In genomic region chr11:29124436-29124835, GRCh38 we compare ENCODE assay signal across 22 cellular contexts.
DNase-seq lines count a peak whose midpoint lies in the region; ATAC-seq and TF ChIP-seq lines count a peak whose summit lies in the region.
"Had no signal": no experiment of that assay in that cellular context is flagged by ENCODE, and none has a peak within 500 bp of the region (broad histone marks: within the 10 kb centered on the region; RNA-seq: fewer than 3 reads in every experiment).

No MANE protein-coding gene starts in this region.

- no peak overlapping the region for H3K4me2 ChIP-seq in neural progenitor cell
- H3K4me2 ChIP-seq: KMS-11 had no signal

- H3K36me3 Mint-ChIP-seq in neural progenitor cell, result no peaks in the 10 kb centered on the region

- H3F3A ChIP-seq in neural progenitor cell (ENCODE audit: low read depth), result no peaks in the 10 kb centered on the region

- no peaks in the 10 kb centered on the region for H4K20me1 ChIP-seq in neural progenitor cell (ENCODE audit: low read depth)

- H3K27me3 ChIP-seq in WERI-Rb-1 (ENCODE audit: insufficient read depth, low read depth, severe bottlenecking) (no peaks in the 10 kb centered on the region), neural progenitor cell (no peaks in the 10 kb centered on the region)
- H3K27me3 ChIP-seq: BE2C had no signal

- H3K27ac Mint-ChIP-seq in neural progenitor cell, result no peak overlapping the region
- H3K27ac Mint-ChIP-seq: IgD-negative memory B cell had no signal

- no peak overlapping the region for H3K4me3 Mint-ChIP-seq in neural progenitor cell
- H3K4me3 Mint-ChIP-seq: IgD-negative memory B cell had no signal

- H3K4me1 ChIP-seq in neural progenitor cell, result no peaks in the 10 kb centered on the region
- H3K4me1 ChIP-seq: BE2C had no signal

- H3K27ac ChIP-seq in WERI-Rb-1 (no peak overlapping the region), neural progenitor cell (no peak overlapping the region)
- H3K27ac ChIP-seq: 22Rv1, KMS-11, RWPE1 had no signal

- DNase-seq in D341Med (ENCODE audit: low spot score) (peak; percentile 31), NCI-H524 (lab: John Stamatoyannopoulos, UW) (peak; percentile 22 to 84), WERI-Rb-1 (peak; percentile 68), neural progenitor cell (ENCODE audit: low spot score) (peak; percentile 18), A172 (ENCODE audit: low spot score) (no peak), COR-L47 (lab: John Stamatoyannopoulos, UW) (no peak), NCI-H774 (lab: John Stamatoyannopoulos, UW) (no peak)
- DNase-seq: ACHN, BE2C, HCEC 1CT, MM.1S, NCI-H1694 treated with DMSO at 0.1 percent for 48 hours, NCI-H2081, NCI-H2171, NCI-H226, NCI-H510A treated with DMSO at 0.1 percent for 48 hours, SHP77 had no signal

- no peak overlapping the region for H3K9ac ChIP-seq in neural progenitor cell
- H3K9ac ChIP-seq: KMS-11 had no signal

- H3K79me2 ChIP-seq in neural progenitor cell (ENCODE audit: low read depth), result no peaks in the 10 kb centered on the region

- H3K36me3 ChIP-seq in WERI-Rb-1, result no peaks in the 10 kb centered on the region
- H3K36me3 ChIP-seq in neural progenitor cell, result no peaks in the 10 kb centered on the region
- H3K36me3 ChIP-seq: BE2C had no signal

- H3K9me3 Mint-ChIP-seq in neural progenitor cell, result no peaks in the 10 kb centered on the region

- no peak for ATAC-seq in activated CD4-positive, CD25-positive, alpha-beta regulatory T cell treated with anti-CD3 and anti-CD28 coated beads, Interleukin-2, amount 50 U/mL, for 24 hours

- H3K4me1 Mint-ChIP-seq in neural progenitor cell, result peaks cover 10% of the 10 kb centered on the region
- H3K4me1 Mint-ChIP-seq: IgD-negative memory B cell had no signal

- TF ChIP-seq CTCF in WERI-Rb-1 (IDR thresholded peaks at IDR 0.05; ENCODE audit: low read depth, low read length) (no peak), neural progenitor cell (IDR thresholded peaks at IDR 0.05) (no peak)

- peaks cover 3% of the 10 kb centered on the region for H3K27me3 Mint-ChIP-seq in neural progenitor cell (ENCODE audit: insufficient read depth, low read depth)
- H3K27me3 Mint-ChIP-seq: IgD-negative memory B cell had no signal

- no peak overlapping the region for H2AFZ ChIP-seq in neural progenitor cell (replicated peaks)

- H3K9me3 ChIP-seq in WERI-Rb-1 (ENCODE audit: severe bottlenecking) (no peaks in the 10 kb centered on the region), neural progenitor cell (ENCODE audit: low read depth) (no peaks in the 10 kb centered on the region)
- H3K9me3 ChIP-seq: BE2C had no signal

- H3K4me3 ChIP-seq in WERI-Rb-1 (ENCODE audit: low read depth, low read length) (no peak overlapping the region), neural progenitor cell (no peak overlapping the region)

Comparison
In these comparisons a context has a peak if more than half of its experiments do, and no peak if none do; other contexts are left out.
1. DNase-seq: peak in D341Med (single experiment), NCI-H524 (2 of 2), WERI-Rb-1 (single experiment) and neural progenitor cell (single experiment); none in A172 (single experiment), COR-L47 (single experiment) and NCI-H774 (single experiment).